ENCODE assay signal across 8 cellular contexts in the genomic region with DNA sequence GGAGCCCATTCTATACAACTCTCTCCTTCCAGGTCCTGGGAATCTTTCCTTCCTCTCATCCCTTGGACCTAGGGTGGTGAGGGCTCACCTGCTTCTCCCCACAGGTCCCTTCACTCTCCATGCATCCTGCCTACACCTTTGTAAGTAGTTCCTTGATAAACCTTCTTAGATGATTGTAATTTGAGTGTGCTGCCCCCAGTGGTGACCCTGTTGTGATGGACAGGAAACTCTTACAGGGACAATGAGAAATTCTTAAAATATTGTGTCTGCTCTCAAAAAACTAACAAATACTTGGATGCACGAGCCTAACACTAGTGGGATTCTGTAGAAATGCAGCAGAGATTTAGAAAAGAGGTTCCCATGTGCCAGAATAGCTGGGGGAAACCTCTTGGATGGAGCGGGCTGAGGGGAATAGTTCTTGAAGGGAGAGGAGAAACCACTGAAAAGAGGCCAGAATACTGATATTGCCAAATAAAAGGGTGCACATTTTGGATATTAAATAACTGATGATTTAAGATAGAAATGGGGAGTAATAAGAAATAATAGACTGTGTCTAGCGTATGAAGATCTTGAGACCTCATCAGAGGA. TPM values are rescaled to one million over a fixed set of nuclear protein-coding genes. Genes with fewer than 3 reads are reported as not detected.
DNase-seq lines count a peak whose midpoint lies in the region; ATAC-seq, FAIRE-seq and TF ChIP-seq lines count a peak whose summit lies in the region.

No MANE protein-coding gene starts in this region.

- no peak overlapping the region for H3K9ac ChIP-seq in liver (ENCODE audit: low read depth in 1 of 2, low read length in 2 of 2)

- peak; percentile 62 for TF ChIP-seq CTCF in GM12864 (IDR thresholded peaks at IDR 0.05; ENCODE audit: low read depth, low read length, missing control alignments)
- peak; percentile 36 for TF ChIP-seq CTCF in liver (IDR thresholded peaks at IDR 0.05; ENCODE audit: low read depth, low read length, missing input control)
- no peak for TF ChIP-seq CTCF in sigmoid colon (IDR thresholded peaks at IDR 0.05)
- no peak for TF ChIP-seq CTCF in tibial artery (IDR thresholded peaks at IDR 0.05)

- H3K27me3 ChIP-seq in liver (ENCODE audit: control insufficient read depth in 4 of 4, insufficient read depth in 4 of 4, low read length in 3 of 4) (no peaks in the 10 kb centered on the region), sigmoid colon (no peaks in the 10 kb centered on the region), tibial artery (no peaks in the 10 kb centered on the region)

- H3K4me1 ChIP-seq in liver (ENCODE audit: control insufficient read depth in 4 of 4, insufficient read depth in 4 of 4, low read length in 3 of 4) (peaks cover 0 to under 1% (median 0%) of the 10 kb centered on the region in 4 donors), sigmoid colon (peaks cover 0 to 4% (median 3%) of the 10 kb centered on the region in 4 donors), tibial artery (peaks cover 0 to 3% (median 0%) of the 10 kb centered on the region in 4 donors)

- no peak overlapping the region for H3K4me3 ChIP-seq in GM12864 (ENCODE audit: low read depth, low read length)
- H3K4me3 ChIP-seq in liver (ENCODE audit: low read depth in 1 of 3, low read length in 3 of 3), result no peak overlapping the region
- H3K4me3 ChIP-seq in sigmoid colon, result no peak overlapping the region
- no peak overlapping the region for H3K4me3 ChIP-seq in tibial artery

- intact Hi-C loops in sigmoid colon (cut with DNase I) (loop anchor here (5.0 to 10.0 kb wide), 2 partner anchors 198 to 335 kb away; no protein-coding TSS in a partner anchor), tibial artery (cut with DNase I; ENCODE audit: low total_unique reads) (no loop called here)

- no peak for TF ChIP-seq EP300 in sigmoid colon (IDR thresholded peaks at IDR 0.05)

- no peak for TF ChIP-seq POLR2A in sigmoid colon (IDR thresholded peaks at IDR 0.05)
- no peak for TF ChIP-seq POLR2A in GM12891 (IDR thresholded peaks at IDR 0.05; ENCODE audit: low read depth, low read length)

- no peak for TF ChIP-seq RAD21 in liver (IDR thresholded peaks at IDR 0.05)

- no peak for DNase-seq in GM12864 (ENCODE audit: low read depth)
- DNase-seq in activated CD4-positive, alpha-beta T cell treated with anti-CD3 and anti-CD28 coated beads, Interleukin-2, amount 50 U/mL, for 48 hours, result peak; percentile 19 to 39
- no peak for DNase-seq in sigmoid colon
- DNase-seq in GM12891 (ENCODE audit: insufficient read length, low spot score), result no peak
- DNase-seq in tibial artery, result no peak

- FAIRE-seq in GM12891 (lab: Jason Lieb, UNC), result no peak

- H3K36me3 ChIP-seq in liver (ENCODE audit: control insufficient read depth in 4 of 4, insufficient read depth in 3 of 4, low read depth in 1 of 4, low read length in 3 of 4) (peaks cover 0 to 1% (median 0%) of the 10 kb centered on the region in 4 donors), sigmoid colon (no peaks in the 10 kb centered on the region), tibial artery (no peaks in the 10 kb centered on the region)

- no peaks in the 10 kb centered on the region for H3K9me3 ChIP-seq in liver (ENCODE audit: control insufficient read depth in 4 of 4, low read length in 3 of 4)
- no peaks in the 10 kb centered on the region for H3K9me3 ChIP-seq in sigmoid colon
- no peaks in the 10 kb centered on the region for H3K9me3 ChIP-seq in tibial artery

- 77% methylated on average over 3 of the region's 3 CpGs for WGBS in liver
- WGBS in sigmoid colon, 2 donors, result 75% methylated on average over 3 of the region's 3 CpGs

- ATAC-seq in HG03175 (IDR thresholded peaks at IDR 0.05; ENCODE audit: unreplicated experiment), result peak; percentile 66
- ATAC-seq in GM18870 (IDR thresholded peaks at IDR 0.05; ENCODE audit: unreplicated experiment), result no peak

- H3K27ac ChIP-seq in liver (ENCODE audit: low read depth in 1 of 2, low read length in 2 of 2) (no peak overlapping the region), sigmoid colon (no peak overlapping the region), tibial artery (no peak overlapping the region)

TF ChIP-seq in liver, 16 proteins besides CTCF, POLR2A, EP300 and RAD21 (continues in another document):
- no peak for TF ChIP-seq RXRA (IDR thresholded peaks at IDR 0.05)
- TF ChIP-seq, protein P1, sequence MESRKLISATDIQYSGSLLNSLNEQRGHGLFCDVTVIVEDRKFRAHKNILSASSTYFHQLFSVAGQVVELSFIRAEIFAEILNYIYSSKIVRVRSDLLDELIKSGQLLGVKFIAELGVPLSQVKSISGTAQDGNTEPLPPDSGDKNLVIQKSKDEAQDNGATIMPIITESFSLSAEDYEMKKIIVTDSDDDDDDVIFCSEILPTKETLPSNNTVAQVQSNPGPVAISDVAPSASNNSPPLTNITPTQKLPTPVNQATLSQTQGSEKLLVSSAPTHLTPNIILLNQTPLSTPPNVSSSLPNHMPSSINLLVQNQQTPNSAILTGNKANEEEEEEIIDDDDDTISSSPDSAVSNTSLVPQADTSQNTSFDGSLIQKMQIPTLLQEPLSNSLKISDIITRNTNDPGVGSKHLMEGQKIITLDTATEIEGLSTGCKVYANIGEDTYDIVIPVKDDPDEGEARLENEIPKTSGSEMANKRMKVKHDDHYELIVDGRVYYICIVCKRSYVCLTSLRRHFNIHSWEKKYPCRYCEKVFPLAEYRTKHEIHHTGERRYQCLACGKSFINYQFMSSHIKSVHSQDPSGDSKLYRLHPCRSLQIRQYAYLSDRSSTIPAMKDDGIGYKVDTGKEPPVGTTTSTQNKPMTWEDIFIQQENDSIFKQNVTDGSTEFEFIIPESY (IDR thresholded peaks at IDR 0.05), result no peak
- TF ChIP-seq HNF4G (IDR thresholded peaks at IDR 0.05), result no peak
- no peak for TF ChIP-seq FOXA1 (IDR thresholded peaks at IDR 0.05)
- no peak for TF ChIP-seq TAF1 (conservative IDR thresholded peaks at IDR 0.05)
- no peak for TF ChIP-seq FOXA2 (IDR thresholded peaks at IDR 0.05)

TF ChIP-seq in GM12891, 5 proteins besides CTCF, POLR2A, EP300 and RAD21:
- TF ChIP-seq PAX5 (IDR thresholded peaks at IDR 0.05; ENCODE audit: insufficient read depth, low read length, severe bottlenecking), result no peak
- TF ChIP-seq SPI1 (IDR thresholded peaks at IDR 0.05; ENCODE audit: low read depth, low read length), result no peak
- TF ChIP-seq POLR2AphosphoS5 (IDR thresholded peaks at IDR 0.05; ENCODE audit: low read depth, low read length), result no peak
- no peak for TF ChIP-seq TAF1 (IDR thresholded peaks at IDR 0.05; ENCODE audit: low read depth, low read length)
- TF ChIP-seq POU2F2 (IDR thresholded peaks at IDR 0.05; ENCODE audit: low read depth, low read length), result no peak
TF ChIP-seq in GM12891: peak in this region for 0.

RNA-seq across cellular contexts. Expression of gene PAXIP1, which starts 6.7 kb away (rescaled TPM):
- total RNA-seq in liver, result 10 to 100 TPM in 1 of 2 donors, 1 to 10 TPM in 1; 8.5 to 10.1 TPM
- polyA plus RNA-seq in liver, result 1 to 10 TPM; 2.0 to 3.0 TPM
- total RNA-seq in sigmoid colon, result 10 to 100 TPM in 2 of 4 donors, 1 to 10 TPM in 2; 8.2 to 13.6 (median 10.4) TPM
- 1 to 10 TPM; 4.2 to 9.2 (median 4.8) TPM for polyA plus RNA-seq in sigmoid colon
- 10.0 TPM for polyA plus RNA-seq in GM12891 (2012; ENCODE audit: low read depth, missing spikeins)

Comparison
In these comparisons a context has a peak if more than half of its experiments do, and no peak if none do; other contexts are left out.
1. DNase-seq: peak in activated CD4-positive, alpha-beta T cell treated with anti-CD3 and anti-CD28 coated beads, Interleukin-2, amount 50 U/mL, for 48 hours (2 of 2); none in GM12864 (single experiment), sigmoid colon (single experiment), GM12891 (single experiment) and tibial artery (0 of 2).
2. CTCF ChIP-seq: peak in GM12864 (single experiment) and liver (single experiment); none in sigmoid colon (0 of 4) and tibial artery (0 of 2).